In genomic region chr17:57892820-57893595, GRCh38 we compare ENCODE assay signal across 1 cellular context.
TF ChIP-seq lines count a peak whose summit lies in the region.

No MANE protein-coding gene starts in this region.

TF ChIP-seq in HepG2, 621 proteins besides CTCF, POLR2A, EP300 and RAD21 (continued from another document and continues in another):
- TF ChIP-seq, protein P1, sequence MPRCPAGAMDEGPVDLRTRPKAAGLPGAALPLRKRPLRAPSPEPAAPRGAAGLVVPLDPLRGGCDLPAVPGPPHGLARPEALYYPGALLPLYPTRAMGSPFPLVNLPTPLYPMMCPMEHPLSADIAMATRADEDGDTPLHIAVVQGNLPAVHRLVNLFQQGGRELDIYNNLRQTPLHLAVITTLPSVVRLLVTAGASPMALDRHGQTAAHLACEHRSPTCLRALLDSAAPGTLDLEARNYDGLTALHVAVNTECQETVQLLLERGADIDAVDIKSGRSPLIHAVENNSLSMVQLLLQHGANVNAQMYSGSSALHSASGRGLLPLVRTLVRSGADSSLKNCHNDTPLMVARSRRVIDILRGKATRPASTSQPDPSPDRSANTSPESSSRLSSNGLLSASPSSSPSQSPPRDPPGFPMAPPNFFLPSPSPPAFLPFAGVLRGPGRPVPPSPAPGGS (CRISPR knock-in tag; IDR thresholded peaks at IDR 0.05), result peak; percentile 71; the same call in 1 of the 2 replicates
- TF ChIP-seq HNF1A (IDR thresholded peaks at IDR 0.05; ENCODE audit: low read depth) (0 out of 2 replicates have a peak, but pooled peaks have one; percentile 19), HNF1A (CRISPR knock-in tag; IDR thresholded peaks at IDR 0.05; ENCODE audit: borderline replicate concordance) (peak; percentile 53), HDAC1 (CRISPR knock-in tag; IDR thresholded peaks at IDR 0.05) (peak; percentile 70), ATF5 (CRISPR knock-in tag; IDR thresholded peaks at IDR 0.05; ENCODE audit: low read depth) (0 out of 2 replicates have a peak, but pooled peaks have one; percentile 47), DPF2 (CRISPR knock-in tag; IDR thresholded peaks at IDR 0.05; ENCODE audit: borderline replicate concordance, low read depth) (peak; percentile 61; the same call in 1 of the 2 replicates), ETV5 (CRISPR knock-in tag; IDR thresholded peaks at IDR 0.05; ENCODE audit: borderline replicate concordance) (peak; percentile 26; the same call in 1 of the 2 replicates), HNF4G (IDR thresholded peaks at IDR 0.05; ENCODE audit: borderline replicate concordance, low read depth, low read length) (peak; percentile 43; the same call in 1 of the 2 replicates), HNF4G (CRISPR knock-in tag; IDR thresholded peaks at IDR 0.05; ENCODE audit: borderline replicate concordance, low read depth) (peak; percentile 66; the same call in 1 of the 2 replicates), POGZ (CRISPR knock-in tag; IDR thresholded peaks at IDR 0.05) (peak; percentile 47), ZNF431 (CRISPR knock-in tag; IDR thresholded peaks at IDR 0.05; ENCODE audit: borderline replicate concordance, low read depth) (no peak), ATF4 (CRISPR knock-in tag; IDR thresholded peaks at IDR 0.05) (peak in 1 of 2 experiments; percentile 69; a peak in 1 of 4 replicates), ARID5B (CRISPR knock-in tag; IDR thresholded peaks at IDR 0.05) (peak; percentile 9; the same call in 1 of the 2 replicates), ZNF543 (CRISPR knock-in tag; IDR thresholded peaks at IDR 0.05) (0 out of 2 replicates have a peak, but pooled peaks have one; percentile 63), ZHX2 (IDR thresholded peaks at IDR 0.05; ENCODE audit: low read depth) (no peak; the same call in 1 of the 2 replicates), ZHX2 (CRISPR knock-in tag; IDR thresholded peaks at IDR 0.05; ENCODE audit: borderline replicate concordance) (no peak), ZNF230 (CRISPR knock-in tag; IDR thresholded peaks at IDR 0.05) (peak; percentile 75), ZNF589 (CRISPR knock-in tag; conservative IDR thresholded peaks at IDR 0.05) (peak; percentile 77; the same call in 1 of the 2 replicates), ZNF326 (CRISPR knock-in tag; IDR thresholded peaks at IDR 0.05; ENCODE audit: borderline replicate concordance) (no peak), ZNF207 (IDR thresholded peaks at IDR 0.05; ENCODE audit: borderline replicate concordance) (0 out of 2 replicates have a peak, but pooled peaks have one; percentile 51), YY1 (IDR thresholded peaks at IDR 0.05; ENCODE audit: insufficient read depth, insufficient replicate concordance, low read depth, low read length) (peak; percentile 70), NR3C1 (CRISPR knock-in tag; IDR thresholded peaks at IDR 0.05) (no peak), GTF3A (CRISPR knock-in tag; conservative IDR thresholded peaks at IDR 0.05) (peak; percentile 89; the same call in 1 of the 2 replicates), ZBTB8A (CRISPR knock-in tag; IDR thresholded peaks at IDR 0.05; ENCODE audit: borderline replicate concordance, low read depth) (0 out of 2 replicates have a peak, but pooled peaks have one; percentile 81), CEBPG (CRISPR knock-in tag; IDR thresholded peaks at IDR 0.05) (peak; percentile 91), ZBTB7B (CRISPR knock-in tag; IDR thresholded peaks at IDR 0.05) (peak; percentile 9; the same call in 1 of the 2 replicates), HMG20A (CRISPR knock-in tag; IDR thresholded peaks at IDR 0.05; ENCODE audit: borderline replicate concordance) (peak; percentile 3; the same call in 1 of the 2 replicates), PHF8 (CRISPR knock-in tag; IDR thresholded peaks at IDR 0.05) (0 out of 2 replicates have a peak, but pooled peaks have one; percentile 30), ZNF691 (CRISPR knock-in tag; IDR thresholded peaks at IDR 0.05; ENCODE audit: borderline replicate concordance, low read depth) (peak; percentile 94), XBP1 (CRISPR knock-in tag; IDR thresholded peaks at IDR 0.05) (no peak), SMAD1 (CRISPR knock-in tag; IDR thresholded peaks at IDR 0.05; ENCODE audit: borderline replicate concordance, low read depth) (0 out of 2 replicates have a peak, but pooled peaks have one; percentile 48)
- TF ChIP-seq, protein P2, sequence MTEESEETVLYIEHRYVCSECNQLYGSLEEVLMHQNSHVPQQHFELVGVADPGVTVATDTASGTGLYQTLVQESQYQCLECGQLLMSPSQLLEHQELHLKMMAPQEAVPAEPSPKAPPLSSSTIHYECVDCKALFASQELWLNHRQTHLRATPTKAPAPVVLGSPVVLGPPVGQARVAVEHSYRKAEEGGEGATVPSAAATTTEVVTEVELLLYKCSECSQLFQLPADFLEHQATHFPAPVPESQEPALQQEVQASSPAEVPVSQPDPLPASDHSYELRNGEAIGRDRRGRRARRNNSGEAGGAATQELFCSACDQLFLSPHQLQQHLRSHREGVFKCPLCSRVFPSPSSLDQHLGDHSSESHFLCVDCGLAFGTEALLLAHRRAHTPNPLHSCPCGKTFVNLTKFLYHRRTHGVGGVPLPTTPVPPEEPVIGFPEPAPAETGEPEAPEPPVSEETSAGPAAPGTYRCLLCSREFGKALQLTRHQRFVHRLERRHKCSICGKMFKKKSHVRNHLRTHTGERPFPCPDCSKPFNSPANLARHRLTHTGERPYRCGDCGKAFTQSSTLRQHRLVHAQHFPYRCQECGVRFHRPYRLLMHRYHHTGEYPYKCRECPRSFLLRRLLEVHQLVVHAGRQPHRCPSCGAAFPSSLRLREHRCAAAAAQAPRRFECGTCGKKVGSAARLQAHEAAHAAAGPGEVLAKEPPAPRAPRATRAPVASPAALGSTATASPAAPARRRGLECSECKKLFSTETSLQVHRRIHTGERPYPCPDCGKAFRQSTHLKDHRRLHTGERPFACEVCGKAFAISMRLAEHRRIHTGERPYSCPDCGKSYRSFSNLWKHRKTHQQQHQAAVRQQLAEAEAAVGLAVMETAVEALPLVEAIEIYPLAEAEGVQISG (CRISPR knock-in tag; IDR thresholded peaks at IDR 0.05), result no peak; the same call in 1 of the 2 replicates
- TF ChIP-seq, protein P3, sequence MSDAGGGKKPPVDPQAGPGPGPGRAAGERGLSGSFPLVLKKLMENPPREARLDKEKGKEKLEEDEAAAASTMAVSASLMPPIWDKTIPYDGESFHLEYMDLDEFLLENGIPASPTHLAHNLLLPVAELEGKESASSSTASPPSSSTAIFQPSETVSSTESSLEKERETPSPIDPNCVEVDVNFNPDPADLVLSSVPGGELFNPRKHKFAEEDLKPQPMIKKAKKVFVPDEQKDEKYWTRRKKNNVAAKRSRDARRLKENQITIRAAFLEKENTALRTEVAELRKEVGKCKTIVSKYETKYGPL (CRISPR knock-in tag; IDR thresholded peaks at IDR 0.05), result peak; percentile 97
